Comparison of ENCODE assay signal across 17 cellular contexts in genomic region chr1:196155586-196155985, GRCh38.
A peak's percentile ranks its signal among the peaks of the same experiment; 100 is the strongest.
DNase-seq lines count a peak whose midpoint lies in the region; ATAC-seq, FAIRE-seq and TF ChIP-seq lines count a peak whose summit lies in the region.
"Had no signal": no experiment of that assay in that cellular context is flagged by ENCODE, and none has a peak within 500 bp of the region (broad histone marks: within the 10 kb centered on the region; RNA-seq: fewer than 3 reads in every experiment).

No MANE protein-coding gene starts in this region.

- no peak overlapping the region for H2BK15ac ChIP-seq in neuronal stem cell (ENCODE audit: low read length)

- H2AFZ ChIP-seq in fibroblast of lung (ENCODE audit: low read length) (peak overlapping the region; percentile 40), neuronal stem cell (ENCODE audit: low read length) (peak overlapping the region; percentile 24)

- POLR2A ChIA-PET in A673 (lab: Charles Lee; ENCODE audit: low non-redundant PET) (no interaction called here), Caco-2 (lab: Charles Lee) (no interaction called here)

- no peak overlapping the region for H4K91ac ChIP-seq in neuronal stem cell (ENCODE audit: low read depth, low read length, poor library complexity)

- H3K27ac ChIP-seq in fibroblast of lung (ENCODE audit: insufficient read depth, low read length) = no peak overlapping the region
- no peak overlapping the region for H3K27ac ChIP-seq in neuronal stem cell (replicated peaks; ENCODE audit: low read length)
- H3K27ac ChIP-seq in A673 (ENCODE audit: low read depth, low read length, poor library complexity, severe bottlenecking) = no peak overlapping the region

- DNase-seq in D721Med (ENCODE audit: insufficient read length, low spot score) (no peak), SK-MEL-5 (ENCODE audit: low read depth, low spot score) (peak; percentile 75), fibroblast of lung (ENCODE audit: low read depth in 2 of 2) (no peak), neuronal stem cell (ENCODE audit: low spot score) (no peak), A673 (ENCODE audit: low spot score) (no peak), Caco-2 (no peak)
- no peak for DNase-seq in activated CD4-positive, alpha-beta T cell treated with anti-CD3 and anti-CD28 coated beads, Interleukin-2, amount 50 U/mL, for 4 hours
- DNase-seq: ACHN; BE2C; C1 segment of cervical spinal cord; CD4-positive, CD25-positive, alpha-beta regulatory T cell; CD8-positive, alpha-beta memory T cell; DMS79 treated with DMSO at 0.1 percent for 48 hours; GF-D8; GOT3; H9 had no signal

- peaks cover 2% of the 10 kb centered on the region for H3K4me1 ChIP-seq in fibroblast of lung (ENCODE audit: control insufficient read depth, extremely low read depth, insufficient read depth, low read length)
- no peaks in the 10 kb centered on the region for H3K4me1 ChIP-seq in neuronal stem cell (ENCODE audit: control insufficient read depth in 2 of 2, insufficient read depth in 1 of 2, low read depth in 1 of 2, low read length in 2 of 2)
- H3K4me1 ChIP-seq in A673 (ENCODE audit: insufficient read depth, low read length, poor library complexity, severe bottlenecking) = no peaks in the 10 kb centered on the region
- no peaks in the 10 kb centered on the region for H3K4me1 ChIP-seq in Caco-2
- H3K4me1 ChIP-seq: BE2C had no signal

- H3K9ac ChIP-seq in fibroblast of lung (ENCODE audit: insufficient read depth, low read length) = no peak overlapping the region
- H3K9ac ChIP-seq in neuronal stem cell (ENCODE audit: low read depth, low read length, poor library complexity) = no peak overlapping the region

- no peak overlapping the region for H3K23ac ChIP-seq in neuronal stem cell (ENCODE audit: low read depth, low read length, poor library complexity)

- peak; percentile 88 for FAIRE-seq in D721Med (lab: Jason Lieb, UNC)

- intact Hi-C loops in A673 (cut with micrococcal nuclease; ENCODE audit: unreplicated experiment) = no loop called here
- intact Hi-C loops in Caco-2 (cut with micrococcal nuclease; ENCODE audit: unreplicated experiment) = no loop called here

- no peaks in the 10 kb centered on the region for H3K27me3 ChIP-seq in fibroblast of lung (ENCODE audit: control insufficient read depth, insufficient read depth, low read length)
- no peaks in the 10 kb centered on the region for H3K27me3 ChIP-seq in neuronal stem cell (ENCODE audit: control insufficient read depth in 3 of 3, insufficient read depth in 3 of 3, low read depth in 1 of 3, low read length in 3 of 3)
- no peaks in the 10 kb centered on the region for H3K27me3 ChIP-seq in A673 (replicated peaks; ENCODE audit: insufficient read depth, low read depth, low read length, poor library complexity)
- H3K27me3 ChIP-seq in Caco-2 (replicated peaks; ENCODE audit: control insufficient read depth, insufficient read depth, low read length) = no peaks in the 10 kb centered on the region
- H3K27me3 ChIP-seq: BE2C had no signal

- H3K79me2 ChIP-seq in fibroblast of lung (ENCODE audit: control insufficient read depth, insufficient read depth, low read length) = no peaks in the 10 kb centered on the region

- no peak overlapping the region for H2BK120ac ChIP-seq in neuronal stem cell (ENCODE audit: low read depth, low read length)

- ATAC-seq in GM21528 (IDR thresholded peaks at IDR 0.05; ENCODE audit: low FRiP score, unreplicated experiment) = no peak

- no peaks in the 10 kb centered on the region for H3K4me1 Mint-ChIP-seq in Caco-2 (ENCODE audit: low read depth, unreplicated experiment)
- H3K4me1 Mint-ChIP-seq: CD4-positive, CD25-positive, alpha-beta regulatory T cell; CD8-positive, alpha-beta memory T cell; H9 had no signal

- no peak overlapping the region for H4K8ac ChIP-seq in neuronal stem cell (ENCODE audit: low read depth, low read length)

- no peak overlapping the region for H3K4me3 Mint-ChIP-seq in Caco-2 (ENCODE audit: unreplicated experiment)
- H3K4me3 Mint-ChIP-seq: CD4-positive, CD25-positive, alpha-beta regulatory T cell; CD8-positive, alpha-beta memory T cell; H9 had no signal

- CTCF ChIA-PET in A673 (lab: Charles Lee) (no interaction called here), Caco-2 (lab: Charles Lee) (no interaction called here)

- H3K27me3 Mint-ChIP-seq in Caco-2 (ENCODE audit: insufficient read depth, unreplicated experiment) = no peaks in the 10 kb centered on the region
- H3K27me3 Mint-ChIP-seq: CD4-positive, CD25-positive, alpha-beta regulatory T cell; CD8-positive, alpha-beta memory T cell had no signal

- no peak overlapping the region for H3K4ac ChIP-seq in neuronal stem cell (ENCODE audit: low read length)

- in situ Hi-C loops in SK-MEL-5 (cut with HindIII; ENCODE audit: low pct_unique_long_range_greater_than_20kb, low sequenced_read_pairs) = no loop called here

- no peak overlapping the region for H3K14ac ChIP-seq in neuronal stem cell (ENCODE audit: low read length)

- H3K9me3 ChIP-seq in fibroblast of lung (ENCODE audit: control insufficient read depth, insufficient read depth, low read depth, low read length) (no peaks in the 10 kb centered on the region), neuronal stem cell (replicated peaks in 1 of 2; ENCODE audit: control insufficient read depth in 2 of 2, insufficient read depth in 1 of 2, low read depth in 1 of 2, low read length in 2 of 2) (no peaks in the 10 kb centered on the region), A673 (ENCODE audit: low read depth, low read length, poor library complexity, severe bottlenecking) (no peaks in the 10 kb centered on the region), Caco-2 (no peaks in the 10 kb centered on the region)
- H3K9me3 ChIP-seq: BE2C had no signal

- no peak overlapping the region for H2BK5ac ChIP-seq in neuronal stem cell (ENCODE audit: low read length)

- no peak overlapping the region for H3K4me3 ChIP-seq in fibroblast of lung (replicated peaks in 1 of 4; ENCODE audit: control extremely low read depth in 1 of 4, insufficient read depth in 1 of 4, low read depth in 3 of 4, low read length in 4 of 4)
- no peak overlapping the region for H3K4me3 ChIP-seq in neuronal stem cell (ENCODE audit: low read length in 2 of 2)
- H3K4me3 ChIP-seq in A673 (ENCODE audit: low read depth, low read length, poor library complexity, severe bottlenecking) = no peak overlapping the region
- no peak overlapping the region for H3K4me3 ChIP-seq in Caco-2 (ENCODE audit: low read depth, low read length)

- no peaks in the 10 kb centered on the region for H4K20me1 ChIP-seq in fibroblast of lung (ENCODE audit: control insufficient read depth, extremely low read depth, insufficient read depth, low read length)

- no CpG with 5 or more reads among the region's 2 CpGs for WGBS in neuronal stem cell (ENCODE audit: extremely low coverage in 2 of 2, insufficient read length in 2 of 2, insufficient replicate concordance in 1 of 2), 2 donors

- H2BK12ac ChIP-seq in neuronal stem cell (ENCODE audit: low read length) = no peak overlapping the region

- no peak overlapping the region for H3K27ac Mint-ChIP-seq in Caco-2 (ENCODE audit: unreplicated experiment)
- H3K27ac Mint-ChIP-seq: CD4-positive, CD25-positive, alpha-beta regulatory T cell; CD8-positive, alpha-beta memory T cell; H9 had no signal

- no peak overlapping the region for H3K18ac ChIP-seq in neuronal stem cell (ENCODE audit: low read length)

- no peaks in the 10 kb centered on the region for H3K36me3 Mint-ChIP-seq in Caco-2 (ENCODE audit: insufficient read depth, unreplicated experiment)
- H3K36me3 Mint-ChIP-seq: CD4-positive, CD25-positive, alpha-beta regulatory T cell; CD8-positive, alpha-beta memory T cell had no signal

- no peak overlapping the region for H2AK5ac ChIP-seq in neuronal stem cell (ENCODE audit: low read depth, low read length)

- BruUV-seq in A673 (replicated peaks; lab: Mats Ljungman, UMichigan) (no TSS peak), Caco-2 (replicated peaks; lab: Mats Ljungman, UMichigan) (no TSS peak)

- H3K36me3 ChIP-seq in fibroblast of lung (ENCODE audit: control insufficient read depth, insufficient read depth, low read length) (no peaks in the 10 kb centered on the region), neuronal stem cell (replicated peaks in 1 of 2; ENCODE audit: control insufficient read depth in 2 of 2, insufficient read depth in 2 of 2, low read length in 2 of 2) (no peaks in the 10 kb centered on the region), A673 (ENCODE audit: insufficient read depth, low read length, poor library complexity, severe bottlenecking) (no peaks in the 10 kb centered on the region), Caco-2 (ENCODE audit: control insufficient read depth, insufficient read depth, low read length) (no peaks in the 10 kb centered on the region)
- H3K36me3 ChIP-seq: BE2C had no signal

- no peaks in the 10 kb centered on the region for H3K9me3 Mint-ChIP-seq in Caco-2 (ENCODE audit: unreplicated experiment)
- H3K9me3 Mint-ChIP-seq: CD8-positive, alpha-beta memory T cell; H9 had no signal

- no peaks in the 10 kb centered on the region for H3K79me1 ChIP-seq in neuronal stem cell (ENCODE audit: low read depth, low read length)

- H3K4me2 ChIP-seq in fibroblast of lung (ENCODE audit: extremely low read depth, insufficient read depth, low read length) = no peak overlapping the region
- no peak overlapping the region for H3K4me2 ChIP-seq in neuronal stem cell (ENCODE audit: insufficient read depth, low read length, poor library complexity, severe bottlenecking)

- TF ChIP-seq CTCF in D721Med (IDR thresholded peaks at IDR 0.05; ENCODE audit: insufficient read depth, missing control alignments) = no peak
- TF ChIP-seq CTCF in fibroblast of lung (conservative IDR thresholded peaks at IDR 0.05 in 1 of 2, IDR thresholded peaks at IDR 0.05 in 1 of 2; ENCODE audit: low read depth in 1 of 2, low read length in 2 of 2) = no peak
- no peak for TF ChIP-seq CTCF in A673 (conservative IDR thresholded peaks at IDR 0.05; ENCODE audit: low read depth, low read length)
- no peak for TF ChIP-seq CTCF in Caco-2 (IDR thresholded peaks at IDR 0.05; ENCODE audit: insufficient read depth in 1 of 2, low read depth in 1 of 2, low read length in 1 of 2, severe bottlenecking in 1 of 2, unreplicated experiment in 1 of 2)
